ENCODE assay signal across 16 cellular contexts in the genomic region with DNA sequence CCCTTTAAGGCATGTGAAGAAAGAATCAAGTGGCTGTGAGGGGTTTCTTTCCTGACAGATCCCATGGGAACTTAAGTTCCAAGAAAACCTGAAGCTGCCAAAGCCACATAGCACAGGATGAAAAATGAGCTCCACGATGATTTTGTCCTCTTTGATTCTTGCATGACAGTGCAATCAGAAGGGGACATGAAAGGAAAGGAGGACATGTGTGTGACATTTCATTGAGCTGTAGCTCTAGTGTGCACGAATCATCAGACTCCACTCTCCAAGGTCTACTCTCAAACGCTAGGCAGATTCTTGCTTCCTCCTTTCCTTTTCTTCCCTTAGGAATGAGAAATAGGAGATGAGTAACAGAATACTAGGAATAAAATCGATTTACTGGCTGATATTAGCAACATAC.
"Had no signal": no experiment of that assay in that cellular context is flagged by ENCODE, and none has a peak within 500 bp of the region (broad histone marks: within the 10 kb centered on the region; RNA-seq: fewer than 3 reads in every experiment).

No MANE protein-coding gene starts in this region.

- H3K4me3 ChIP-seq: body of pancreas, spleen, upper lobe of left lung had no signal

- ATAC-seq: body of pancreas; foreskin keratinocyte; stimulated activated naive B cell treated with anti-CD40 and anti-IgM and Interleukin-4, amounts not matched to agents 10 μg/mL and 1 μg/mL and 100 μg/mL, for 72 hours; T-helper 17 cell; WTC11 had no signal

- H3K36me3 ChIP-seq: spleen, upper lobe of left lung had no signal

- DNase-seq: activated CD4-positive, alpha-beta T cell treated with anti-CD3 and anti-CD28 coated beads, Interleukin-2, amount 10 ng/mL, durations not matched to agents 24 days and 14 days; activated T-cell treated with anti-CD3 and anti-CD28 coated beads for 4 hours; amniotic stem cell; body of pancreas; cerebellar nuclear complex; foreskin keratinocyte; mesenchymal stem cell; posterior cingulate gyrus; right cardiac atrium; spleen; stimulated activated CD4-positive, alpha-beta T cell treated with anti-CD3 and anti-CD28 coated beads, Interleukin-1b, Interleukin-23, amount 100 ng/mL, for 48 hours; stimulated activated naive B cell treated with anti-CD40 and anti-IgM and Interleukin-4, amounts not matched to agents 10 μg/mL and 1 μg/mL and 100 μg/mL, for 72 hours; substantia nigra; T-helper 17 cell; upper lobe of left lung had no signal

- H3K9me3 ChIP-seq: body of pancreas, spleen, upper lobe of left lung had no signal

- H3K4me1 ChIP-seq: foreskin keratinocyte had no signal
